8 cellular contexts compared by ENCODE assay signal in the genomic region with DNA sequence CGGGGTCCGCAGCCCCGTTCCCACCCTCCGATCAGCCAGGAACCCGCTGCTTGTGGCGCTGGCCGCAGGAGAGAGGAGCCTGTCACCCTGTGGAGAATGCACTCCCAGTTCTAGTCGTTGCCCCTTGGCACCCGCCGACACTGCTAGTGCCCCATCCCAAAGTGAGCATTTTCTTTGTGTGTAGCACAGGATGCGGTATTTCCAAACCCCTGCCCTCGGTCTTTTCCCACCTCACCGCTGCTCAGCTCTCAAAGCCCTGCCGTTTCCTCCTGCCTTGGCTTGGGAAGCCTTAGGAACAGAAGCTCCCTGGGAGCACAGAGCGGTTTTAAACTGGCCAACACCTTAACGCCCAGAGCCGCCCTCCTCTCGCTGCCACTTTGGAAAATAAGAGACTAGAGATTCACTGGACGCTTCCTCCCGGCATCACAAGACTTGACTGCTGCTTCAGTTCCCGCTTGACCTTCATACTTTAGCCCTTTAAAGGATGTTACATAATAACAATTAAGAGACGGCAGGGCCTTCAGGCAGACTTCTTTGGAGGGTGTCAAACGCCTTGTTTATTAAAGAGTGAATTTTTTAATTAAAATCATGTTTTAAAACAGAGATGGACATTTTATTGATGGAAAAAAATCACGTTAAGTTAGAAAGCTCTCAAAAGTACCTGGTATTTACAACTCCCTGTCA. TPM values are rescaled to one million over a fixed set of nuclear protein-coding genes. Genes with fewer than 3 reads are reported as not detected.
DNase-seq lines count a peak whose midpoint lies in the region; ATAC-seq, FAIRE-seq and TF ChIP-seq lines count a peak whose summit lies in the region.

No MANE protein-coding gene starts in this region.

- no peak for FAIRE-seq in frontal cortex (lab: Jason Lieb, UNC)

- TF ChIP-seq CTCF in HEK293 (tag by site-specific recombination; IDR thresholded peaks at IDR 0.05) (no peak), nephron progenitor cell (IDR thresholded peaks at IDR 0.05) (no peak)

- H3K4me1 ChIP-seq in HEK293 (ENCODE audit: control insufficient read depth, insufficient read depth, low read length), result no peaks in the 10 kb centered on the region; the same call in 1 of the 2 replicates

- no peak for TF ChIP-seq POLR2A in GM18505 (IDR thresholded peaks at IDR 0.05; ENCODE audit: borderline replicate concordance, extremely low read depth, insufficient read depth, insufficient read length)

- no peaks in the 10 kb centered on the region for H3K9me3 ChIP-seq in HEK293 (ENCODE audit: control insufficient read depth, insufficient read depth, low read depth, low read length)

- DNase-seq in Daoy (ENCODE audit: low read depth) (peak; percentile 39), NCI-H510A treated with DMSO at 0.1 percent for 48 hours (lab: John Stamatoyannopoulos, UW) (peak; percentile 29), frontal cortex (ENCODE audit: low spot score in 2 of 2) (peak; percentile 35 to 52), nephron progenitor cell (peak; percentile 30), GDM1 (lab: John Stamatoyannopoulos, UW) (no peak)
- peak; percentile 43 for DNase-seq in activated naive CD4-positive, alpha-beta T cell treated with anti-CD3 and anti-CD28 coated beads for 36 hours

- H3K36me3 Mint-ChIP-seq in activated naive CD4-positive, alpha-beta T cell treated with anti-CD3 and anti-CD28 coated beads for 36 hours (ENCODE audit: low read depth), result peaks cover 17% of the 10 kb centered on the region
- H3K36me3 Mint-ChIP-seq in nephron progenitor cell (ENCODE audit: low read depth), result peaks cover 26% of the 10 kb centered on the region

- H3K36me3 ChIP-seq in HEK293 (ENCODE audit: control insufficient read depth in 2 of 2, insufficient read depth in 1 of 2, low read length in 2 of 2), result no peaks in the 10 kb centered on the region

- peak overlapping the region; percentile 77 for H3K4me3 ChIP-seq in HEK293 (ENCODE audit: low read depth, low read length)

- intact Hi-C loops in activated naive CD4-positive, alpha-beta T cell treated with anti-CD3 and anti-CD28 coated beads for 36 hours (cut with micrococcal nuclease), result loop anchor here (5.0 kb wide), 1 partner anchor 765 kb away; the partner anchor contains the start of gene UFSP2

- no peaks in the 10 kb centered on the region for H3K27me3 Mint-ChIP-seq in activated naive CD4-positive, alpha-beta T cell treated with anti-CD3 and anti-CD28 coated beads for 36 hours (ENCODE audit: low read depth)
- peaks cover 2% of the 10 kb centered on the region for H3K27me3 Mint-ChIP-seq in nephron progenitor cell (ENCODE audit: low read depth, poor library complexity)

- H3K27ac Mint-ChIP-seq in activated naive CD4-positive, alpha-beta T cell treated with anti-CD3 and anti-CD28 coated beads for 36 hours, result peak overlapping the region; percentile 86
- H3K27ac Mint-ChIP-seq in nephron progenitor cell, result peak overlapping the region; percentile 93

- CTCF ChIA-PET in HEK293 (lab: Yijun Ruan, JAX), result interaction anchor here (0.6 to 1.7 kb wide), 3 partner anchors 9 to 115 kb away, joined by 3 to 6 read pairs (median 3); no protein-coding TSS in a partner anchor
- CTCF ChIA-PET in activated naive CD4-positive, alpha-beta T cell treated with anti-CD3 and anti-CD28 coated beads for 36 hours (lab: Charles Lee), result interaction anchor here (5.9 kb wide), 1 partner anchor 11 kb away, joined by 44 read pairs; no protein-coding TSS in a partner anchor

- H3K4me1 Mint-ChIP-seq in activated naive CD4-positive, alpha-beta T cell treated with anti-CD3 and anti-CD28 coated beads for 36 hours (ENCODE audit: low read depth), result peaks cover 33% of the 10 kb centered on the region
- peaks cover 32% of the 10 kb centered on the region for H3K4me1 Mint-ChIP-seq in nephron progenitor cell

- ATAC-seq in GM18505 (IDR thresholded peaks at IDR 0.05; ENCODE audit: unreplicated experiment), result no peak

- peak overlapping the region; percentile 86 for H3K4me3 Mint-ChIP-seq in activated naive CD4-positive, alpha-beta T cell treated with anti-CD3 and anti-CD28 coated beads for 36 hours
- peak overlapping the region; percentile 95 for H3K4me3 Mint-ChIP-seq in nephron progenitor cell

- no peaks in the 10 kb centered on the region for H3K9me3 Mint-ChIP-seq in activated naive CD4-positive, alpha-beta T cell treated with anti-CD3 and anti-CD28 coated beads for 36 hours
- peaks cover 6% of the 10 kb centered on the region for H3K9me3 Mint-ChIP-seq in nephron progenitor cell

- peak overlapping the region; percentile 84; the same call in 1 of the 2 replicates for H3K27ac ChIP-seq in HEK293 (ENCODE audit: extremely low read depth, low read depth, low read length)

- POLR2A ChIA-PET in HEK293 (lab: Yijun Ruan, JAX), result interaction anchor here (1.6 kb wide), 1 partner anchor 125 kb away, joined by 3 read pairs; no protein-coding TSS in a partner anchor

TF ChIP-seq in HEK293, 187 proteins besides CTCF, POLR2A, EP300 and RAD21 (continues in another document):
- TF ChIP-seq ZNF600 (tag by site-specific recombination; IDR thresholded peaks at IDR 0.05) (peak; percentile 32; the same call in 1 of the 2 replicates), GLI4 (tag by site-specific recombination; IDR thresholded peaks at IDR 0.05) (no peak), ZNF391 (tag by site-specific recombination; IDR thresholded peaks at IDR 0.05; ENCODE audit: borderline replicate concordance, low read depth) (no peak), ZBTB1 (tag by site-specific recombination; IDR thresholded peaks at IDR 0.05) (no peak), TSHZ1 (tag by site-specific recombination; IDR thresholded peaks at IDR 0.05; ENCODE audit: borderline replicate concordance) (no peak), SETDB1 (IDR thresholded peaks at IDR 0.05; ENCODE audit: insufficient read length, low read length) (no peak), ZNF2 (tag by site-specific recombination; IDR thresholded peaks at IDR 0.05) (no peak), YY2 (tag by site-specific recombination; IDR thresholded peaks at IDR 0.05) (no peak), ZNF398 (tag by site-specific recombination; IDR thresholded peaks at IDR 0.05) (no peak), PRDM1 (tag by site-specific recombination; IDR thresholded peaks at IDR 0.05) (no peak), TRIM28 (IDR thresholded peaks at IDR 0.05; ENCODE audit: borderline replicate concordance, low read length) (no peak), GLIS2 (tag by site-specific recombination; IDR thresholded peaks at IDR 0.05) (peak; percentile 16; the same call in 1 of the 2 replicates), ZNF530 (tag by site-specific recombination; IDR thresholded peaks at IDR 0.05; ENCODE audit: low read depth) (no peak)

RNA-seq across cellular contexts. Expression of gene CYP4V2, which starts 0.8 kb away (rescaled TPM):
- 11.3 and 18.2 TPM in 2 replicates for total RNA-seq in Daoy (2014; rRNA removed; shearing (Covaris generic))
- 1 to 10 TPM; 3.3 TPM for total RNA-seq in activated naive CD4-positive, alpha-beta T cell treated with anti-CD3 and anti-CD28 coated beads for 36 hours
- 7.3 TPM for total RNA-seq in frontal cortex

RNA-seq across cellular contexts. Expression of gene KLKB1, which starts 35.1 kb away (rescaled TPM):
- total RNA-seq in Daoy (2014; rRNA removed; shearing (Covaris generic)), result not detected in 2 replicates
- total RNA-seq in activated naive CD4-positive, alpha-beta T cell treated with anti-CD3 and anti-CD28 coated beads for 36 hours, result not detected
- 0.82 TPM for total RNA-seq in frontal cortex
